In genomic region chr5:79023947-79024346, GRCh38 we compare ENCODE assay signal across 2 cellular contexts.
TF ChIP-seq lines count a peak whose summit lies in the region.

No MANE protein-coding gene starts in this region.

TF ChIP-seq in A549, 52 proteins besides CTCF, POLR2A, EP300 and RAD21:
- TF ChIP-seq MAZ (IDR thresholded peaks at IDR 0.05; ENCODE audit: borderline replicate concordance, low read depth, low read length) (no peak), SMC3 (IDR thresholded peaks at IDR 0.05) (no peak), HOXB5 (CRISPR knock-in tag; IDR thresholded peaks at IDR 0.05) (no peak), POLR2AphosphoS2 (conservative IDR thresholded peaks at IDR 0.05; ENCODE audit: low read length) (no peak), PHF8 (IDR thresholded peaks at IDR 0.05; ENCODE audit: borderline replicate concordance, low read depth) (no peak), ELK1 (IDR thresholded peaks at IDR 0.05; ENCODE audit: low read depth, low read length) (no peak), ZFP36 (IDR thresholded peaks at IDR 0.05; ENCODE audit: borderline replicate concordance, partially characterized antibody) (no peak), JUN (IDR thresholded peaks at IDR 0.05) (no peak), TFCP2L1 (CRISPR knock-in tag; IDR thresholded peaks at IDR 0.05) (no peak), ESRRA (IDR thresholded peaks at IDR 0.05; ENCODE audit: borderline replicate concordance, low read length) (no peak)

TF ChIP-seq in IMR-90, 13 proteins besides CTCF, POLR2A, EP300 and RAD21:
- TF ChIP-seq ELK1 (IDR thresholded peaks at IDR 0.05; ENCODE audit: borderline replicate concordance, low read depth, low read length) (no peak), FOS (IDR thresholded peaks at IDR 0.05; ENCODE audit: low read depth, low read length) (no peak), RFX5 (IDR thresholded peaks at IDR 0.05; ENCODE audit: low read depth, low read length) (no peak), CHD1 (IDR thresholded peaks at IDR 0.05; ENCODE audit: low read depth, low read length) (no peak)
